ENCODE assay signal across 17 cellular contexts in genomic region chrX:42531431-42531830, GRCh38.
"Had no signal": no experiment of that assay in that cellular context is flagged by ENCODE, and none has a peak within 500 bp of the region (broad histone marks: within the 10 kb centered on the region; RNA-seq: fewer than 3 reads in every experiment).

No MANE protein-coding gene starts in this region.

- H3K27me3 ChIP-seq: ascending aorta, gastroesophageal sphincter, neutrophil, right atrium auricular region had no signal

- H3K9me3 ChIP-seq: ascending aorta, gastroesophageal sphincter, neutrophil had no signal

- H3K4me1 ChIP-seq: ascending aorta, gastroesophageal sphincter, right atrium auricular region had no signal

- H3K4me3 ChIP-seq: ascending aorta, gastroesophageal sphincter, right atrium auricular region, smooth muscle cell had no signal

- H3K9me3 Mint-ChIP-seq: activated T-helper 1 cell treated with anti-CD3 and anti-CD28 coated beads, Interleukin-12 subunit alpha, Interleukin-12 subunit beta, Interleukin-2, Interleukin-4 antibody, amounts not matched to agents 30 ng/mL and 10 ng/mL and 1 ng/mL, durations not matched to agents 14 hours and 24 hours and 36 hours; stimulated activated naive B cell treated with anti-CD40 and anti-IgM and Interleukin-4, amounts not matched to agents 10 μg/mL and 1 μg/mL and 100 μg/mL, for 72 hours had no signal

- DNase-seq: activated CD4-positive, alpha-beta T cell treated with anti-CD3 and anti-CD28 coated beads for 4 hours; activated CD8-positive, alpha-beta memory T cell treated with anti-CD3 and anti-CD28 coated beads, Interleukin-2, amount 50 U/mL, for 48 hours; activated CD8-positive, alpha-beta T cell treated with anti-CD3 and anti-CD28 coated beads for 36 hours; activated naive CD4-positive, alpha-beta T cell treated with Interleukin-2 at 50 U/mL for 16 hours; activated naive CD8-positive, alpha-beta T cell treated with anti-CD3 and anti-CD28 coated beads, Interleukin-2, amount 50 U/mL, for 24 hours; kidney glomerular epithelial cell; stimulated activated CD4-positive, alpha-beta T cell treated with anti-CD3 and anti-CD28 coated beads, Interleukin-1b, Interleukin-23, amount 100 ng/mL, for 48 hours; stimulated activated naive B cell treated with anti-CD40 and anti-IgM and Interleukin-4, amounts not matched to agents 10 μg/mL and 1 μg/mL and 100 μg/mL, for 72 hours; trophoblast cell had no signal

- H3K4me3 Mint-ChIP-seq: activated CD8-positive, alpha-beta T cell treated with anti-CD3 and anti-CD28 coated beads for 36 hours; activated naive CD8-positive, alpha-beta T cell treated with anti-CD3 and anti-CD28 coated beads, Interleukin-2, amount 50 U/mL, for 24 hours; activated T-helper 1 cell treated with anti-CD3 and anti-CD28 coated beads, Interleukin-12 subunit alpha, Interleukin-12 subunit beta, Interleukin-2, Interleukin-4 antibody, amounts not matched to agents 30 ng/mL and 10 ng/mL and 1 ng/mL, durations not matched to agents 14 hours and 24 hours and 36 hours; stimulated activated naive B cell treated with anti-CD40 and anti-IgM and Interleukin-4, amounts not matched to agents 10 μg/mL and 1 μg/mL and 100 μg/mL, for 72 hours had no signal

- H3K36me3 Mint-ChIP-seq: stimulated activated naive B cell treated with anti-CD40 and anti-IgM and Interleukin-4, amounts not matched to agents 10 μg/mL and 1 μg/mL and 100 μg/mL, for 72 hours had no signal

- ATAC-seq: activated CD8-positive, alpha-beta T cell treated with anti-CD3 and anti-CD28 coated beads for 36 hours; activated naive CD8-positive, alpha-beta T cell treated with anti-CD3 and anti-CD28 coated beads, Interleukin-2, amount 50 U/mL, for 24 hours; gastroesophageal sphincter; stimulated activated naive B cell treated with anti-CD40 and anti-IgM and Interleukin-4, amounts not matched to agents 10 μg/mL and 1 μg/mL and 100 μg/mL, for 72 hours had no signal

- H3K4me1 Mint-ChIP-seq: stimulated activated naive B cell treated with anti-CD40 and anti-IgM and Interleukin-4, amounts not matched to agents 10 μg/mL and 1 μg/mL and 100 μg/mL, for 72 hours had no signal

- H3K36me3 ChIP-seq: ascending aorta, gastroesophageal sphincter, neutrophil, right atrium auricular region had no signal

- H3K27me3 Mint-ChIP-seq: activated CD8-positive, alpha-beta T cell treated with anti-CD3 and anti-CD28 coated beads for 36 hours; activated naive CD8-positive, alpha-beta T cell treated with anti-CD3 and anti-CD28 coated beads, Interleukin-2, amount 50 U/mL, for 24 hours; stimulated activated naive B cell treated with anti-CD40 and anti-IgM and Interleukin-4, amounts not matched to agents 10 μg/mL and 1 μg/mL and 100 μg/mL, for 72 hours had no signal

- H3K27ac ChIP-seq: ascending aorta, gastroesophageal sphincter, neutrophil, right atrium auricular region, VCaP had no signal

- H3K27ac Mint-ChIP-seq: activated CD8-positive, alpha-beta T cell treated with anti-CD3 and anti-CD28 coated beads for 36 hours; activated naive CD8-positive, alpha-beta T cell treated with anti-CD3 and anti-CD28 coated beads, Interleukin-2, amount 50 U/mL, for 24 hours; activated T-helper 1 cell treated with anti-CD3 and anti-CD28 coated beads, Interleukin-12 subunit alpha, Interleukin-12 subunit beta, Interleukin-2, Interleukin-4 antibody, amounts not matched to agents 30 ng/mL and 10 ng/mL and 1 ng/mL, durations not matched to agents 14 hours and 24 hours and 36 hours; stimulated activated naive B cell treated with anti-CD40 and anti-IgM and Interleukin-4, amounts not matched to agents 10 μg/mL and 1 μg/mL and 100 μg/mL, for 72 hours had no signal

- FAIRE-seq: bronchial epithelial cell had no signal
